ENCODE assay signal across 1 cellular context in the genomic region with DNA sequence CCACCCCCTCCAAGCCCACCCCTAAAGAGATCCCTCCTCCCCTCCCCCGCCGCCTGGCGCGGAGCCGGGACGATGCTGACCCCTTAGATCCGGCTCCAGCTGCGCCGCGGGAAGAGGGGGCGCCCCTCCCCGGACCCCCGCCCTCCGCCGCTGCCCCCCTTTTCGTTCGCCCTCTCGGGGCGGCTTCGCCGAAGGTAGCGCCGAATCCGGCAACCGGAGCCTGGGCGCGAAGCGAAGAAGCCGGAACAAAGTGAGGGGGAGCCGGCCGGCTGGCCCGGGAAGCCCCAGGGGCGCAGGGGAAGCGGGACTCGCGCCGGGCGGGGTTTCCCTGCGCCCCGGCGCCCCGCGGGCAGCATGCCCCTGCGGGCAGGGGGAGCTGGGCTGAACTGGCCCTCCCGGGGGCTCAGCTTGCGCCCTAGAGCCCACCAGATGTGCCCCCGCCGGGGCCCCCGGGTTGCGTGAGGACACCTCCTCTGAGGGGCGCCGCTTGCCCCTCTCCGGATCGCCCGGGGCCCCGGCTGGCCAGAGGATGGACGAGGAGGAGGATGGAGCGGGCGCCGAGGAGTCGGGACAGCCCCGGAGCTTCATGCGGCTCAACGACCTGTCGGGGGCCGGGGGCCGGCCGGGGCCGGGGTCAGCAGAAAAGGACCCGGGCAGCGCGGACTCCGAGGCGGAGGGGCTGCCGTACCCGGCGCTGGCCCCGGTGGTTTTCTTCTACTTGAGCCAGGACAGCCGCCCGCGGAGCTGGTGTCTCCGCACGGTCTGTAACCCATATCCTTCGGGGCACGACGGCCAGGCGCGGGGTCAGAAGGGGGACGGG.
TF ChIP-seq lines count a peak whose summit lies in the region.

No MANE protein-coding gene starts in this region.

TF ChIP-seq in H1, 55 proteins besides CTCF, POLR2A, EP300 and RAD21:
- TF ChIP-seq EZH2 (IDR thresholded peaks at IDR 0.05; ENCODE audit: low read depth, low read length, severe bottlenecking) = no peak
- TF ChIP-seq ASH2L (IDR thresholded peaks at IDR 0.05; ENCODE audit: low read length) = no peak
- TF ChIP-seq FOSL1 (IDR thresholded peaks at IDR 0.05; ENCODE audit: insufficient read depth, low read depth, low read length) = no peak
- TF ChIP-seq JUN (IDR thresholded peaks at IDR 0.05; ENCODE audit: low read depth, low read length) = no peak
- no peak for TF ChIP-seq BCL11A (IDR thresholded peaks at IDR 0.05; ENCODE audit: low read depth in 2 of 2, low read length in 2 of 2)
- no peak for TF ChIP-seq CBX5 (IDR thresholded peaks at IDR 0.05; ENCODE audit: low read depth, low read length)
- no peak for TF ChIP-seq KDM1A (IDR thresholded peaks at IDR 0.05; ENCODE audit: borderline replicate concordance, low read length)
- TF ChIP-seq PHF8 (conservative IDR thresholded peaks at IDR 0.05; ENCODE audit: low read depth, low read length) = no peak
- TF ChIP-seq KDM4A (IDR thresholded peaks at IDR 0.05; ENCODE audit: low read depth, low read length, severe bottlenecking) = no peak
- TF ChIP-seq TCF12 (IDR thresholded peaks at IDR 0.05; ENCODE audit: low read depth, low read length) = no peak
- no peak for TF ChIP-seq NANOG (IDR thresholded peaks at IDR 0.05; ENCODE audit: insufficient read depth, low read depth, low read length, poor library complexity, severe bottlenecking)
- no peak for TF ChIP-seq NRF1 (IDR thresholded peaks at IDR 0.05; ENCODE audit: low read depth, low read length)
- no peak for TF ChIP-seq TEAD4 (IDR thresholded peaks at IDR 0.05; ENCODE audit: low read depth, low read length)
- TF ChIP-seq, protein P1, sequence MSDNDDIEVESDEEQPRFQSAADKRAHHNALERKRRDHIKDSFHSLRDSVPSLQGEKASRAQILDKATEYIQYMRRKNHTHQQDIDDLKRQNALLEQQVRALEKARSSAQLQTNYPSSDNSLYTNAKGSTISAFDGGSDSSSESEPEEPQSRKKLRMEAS (IDR thresholded peaks at IDR 0.05) = no peak
